Comparison of ENCODE assay signal across 24 cellular contexts in genomic region chr4:133856736-133857355, GRCh38.
A peak's percentile ranks its signal among the peaks of the same experiment; 100 is the strongest.
DNase-seq lines count a peak whose midpoint lies in the region.
"Had no signal": no experiment of that assay in that cellular context is flagged by ENCODE, and none has a peak within 500 bp of the region (broad histone marks: within the 10 kb centered on the region; RNA-seq: fewer than 3 reads in every experiment).

No MANE protein-coding gene starts in this region.

- H3K9me3 Mint-ChIP-seq in activated T-helper 1 cell treated with anti-CD3 and anti-CD28 coated beads, Interleukin-12 subunit alpha, Interleukin-12 subunit beta, Interleukin-2, Interleukin-4 antibody, amounts not matched to agents 30 ng/mL and 10 ng/mL and 1 ng/mL, durations not matched to agents 14 hours and 24 hours and 36 hours = peaks cover 3% of the 10 kb centered on the region
- H3K9me3 Mint-ChIP-seq: CD14-positive monocyte had no signal

- intact Hi-C loops in activated T-helper 1 cell treated with anti-CD3 and anti-CD28 coated beads, Interleukin-12 subunit alpha, Interleukin-12 subunit beta, Interleukin-2, Interleukin-4 antibody, amounts not matched to agents 30 ng/mL and 10 ng/mL and 1 ng/mL, durations not matched to agents 14 hours and 24 hours and 36 hours (cut with micrococcal nuclease) = no loop called here

- peaks cover 8% of the 10 kb centered on the region for H3K4me1 ChIP-seq in adipocyte (ENCODE audit: control insufficient read depth, insufficient read depth, low read length)
- H3K4me1 ChIP-seq: A549, HAP-1 had no signal

- no peaks in the 10 kb centered on the region for H3K36me3 Mint-ChIP-seq in activated T-helper 1 cell treated with anti-CD3 and anti-CD28 coated beads, Interleukin-12 subunit alpha, Interleukin-12 subunit beta, Interleukin-2, Interleukin-4 antibody, amounts not matched to agents 30 ng/mL and 10 ng/mL and 1 ng/mL, durations not matched to agents 14 hours and 24 hours and 36 hours (ENCODE audit: low read depth)
- H3K36me3 Mint-ChIP-seq: CD14-positive monocyte; CD8-positive, alpha-beta memory T cell; T-cell had no signal

- H3K4me1 Mint-ChIP-seq in activated T-helper 1 cell treated with anti-CD3 and anti-CD28 coated beads, Interleukin-12 subunit alpha, Interleukin-12 subunit beta, Interleukin-2, Interleukin-4 antibody, amounts not matched to agents 30 ng/mL and 10 ng/mL and 1 ng/mL, durations not matched to agents 14 hours and 24 hours and 36 hours (ENCODE audit: low read depth) = no peaks in the 10 kb centered on the region
- H3K4me1 Mint-ChIP-seq: B cell; CD14-positive monocyte; CD8-positive, alpha-beta memory T cell; T-cell had no signal

- no peaks in the 10 kb centered on the region for H3K36me3 ChIP-seq in adipocyte (ENCODE audit: control insufficient read depth, insufficient read depth, low read length, severe bottlenecking)
- H3K36me3 ChIP-seq: HAP-1 had no signal

- peak; percentile 26 for DNase-seq in EL
- peak; percentile 63 for DNase-seq in HCEC 1CT
- peak; percentile 26 for DNase-seq in adipocyte (ENCODE audit: low read depth)
- DNase-seq in fibroblast of peridontal ligament (ENCODE audit: extremely low read depth) = peak; percentile 78
- no peak for DNase-seq in putamen (ENCODE audit: low spot score)
- no peak for DNase-seq in activated CD8-positive, alpha-beta memory T cell treated with anti-CD3 and anti-CD28 coated beads, Interleukin-2, amount 50 U/mL, for 4 hours
- no peak for DNase-seq in activated T-helper 1 cell treated with anti-CD3 and anti-CD28 coated beads, Interleukin-12 subunit alpha, Interleukin-12 subunit beta, Interleukin-2, Interleukin-4 antibody, amounts not matched to agents 30 ng/mL and 10 ng/mL and 1 ng/mL, durations not matched to agents 14 hours and 24 hours and 36 hours (ENCODE audit: low spot score)
- DNase-seq: CD8-positive, alpha-beta memory T cell; DMS 273 treated with DMSO at 0.1 percent for 48 hours; DMS79; GOT3; Karpas-422; MV-4-11; NCI-H1105; NCI-H1436 treated with DMSO at 0.1 percent for 48 hours; NCI-H187 treated with DMSO at 0.1 percent for 48 hours; NCI-H446 treated with DMSO at 0.1 percent for 48 hours; NCI-H526; SHP77; T-cell had no signal

- no peak overlapping the region for H3K27ac Mint-ChIP-seq in activated T-helper 1 cell treated with anti-CD3 and anti-CD28 coated beads, Interleukin-12 subunit alpha, Interleukin-12 subunit beta, Interleukin-2, Interleukin-4 antibody, amounts not matched to agents 30 ng/mL and 10 ng/mL and 1 ng/mL, durations not matched to agents 14 hours and 24 hours and 36 hours
- H3K27ac Mint-ChIP-seq: B cell, CD14-positive monocyte, T-cell had no signal

- no peak overlapping the region for H3K4me3 ChIP-seq in adipocyte (ENCODE audit: low read length)
- H3K4me3 ChIP-seq: A549, HAP-1 had no signal

- H3K27me3 ChIP-seq in adipocyte (replicated peaks; ENCODE audit: control insufficient read depth, insufficient read depth, low read length) = no peaks in the 10 kb centered on the region

- H3K4me3 Mint-ChIP-seq in activated T-helper 1 cell treated with anti-CD3 and anti-CD28 coated beads, Interleukin-12 subunit alpha, Interleukin-12 subunit beta, Interleukin-2, Interleukin-4 antibody, amounts not matched to agents 30 ng/mL and 10 ng/mL and 1 ng/mL, durations not matched to agents 14 hours and 24 hours and 36 hours = no peak overlapping the region
- H3K4me3 Mint-ChIP-seq: B cell; CD14-positive monocyte; CD8-positive, alpha-beta memory T cell; T-cell had no signal

- no peaks in the 10 kb centered on the region for H3K9me3 ChIP-seq in adipocyte (ENCODE audit: control insufficient read depth, low read length)
- H3K9me3 ChIP-seq: A549, HAP-1 had no signal

- H3K27me3 Mint-ChIP-seq in activated T-helper 1 cell treated with anti-CD3 and anti-CD28 coated beads, Interleukin-12 subunit alpha, Interleukin-12 subunit beta, Interleukin-2, Interleukin-4 antibody, amounts not matched to agents 30 ng/mL and 10 ng/mL and 1 ng/mL, durations not matched to agents 14 hours and 24 hours and 36 hours (ENCODE audit: insufficient read depth) = no peaks in the 10 kb centered on the region
- H3K27me3 Mint-ChIP-seq: B cell; CD8-positive, alpha-beta memory T cell; T-cell had no signal

- no peak overlapping the region for H3K9ac ChIP-seq in adipocyte (ENCODE audit: low read length)

Comparison
In these comparisons a context has a peak if more than half of its experiments do, and no peak if none do; other contexts are left out.
1. DNase-seq: peak in EL (single experiment), HCEC 1CT (single experiment), adipocyte (single experiment) and fibroblast of peridontal ligament (single experiment); none in putamen (single experiment), activated CD8-positive, alpha-beta memory T cell treated with anti-CD3 and anti-CD28 coated beads, Interleukin-2, amount 50 U/mL, for 4 hours (single experiment) and activated T-helper 1 cell treated with anti-CD3 and anti-CD28 coated beads, Interleukin-12 subunit alpha, Interleukin-12 subunit beta, Interleukin-2, Interleukin-4 antibody, amounts not matched to agents 30 ng/mL and 10 ng/mL and 1 ng/mL, durations not matched to agents 14 hours and 24 hours and 36 hours (single experiment).